In the genomic region with DNA sequence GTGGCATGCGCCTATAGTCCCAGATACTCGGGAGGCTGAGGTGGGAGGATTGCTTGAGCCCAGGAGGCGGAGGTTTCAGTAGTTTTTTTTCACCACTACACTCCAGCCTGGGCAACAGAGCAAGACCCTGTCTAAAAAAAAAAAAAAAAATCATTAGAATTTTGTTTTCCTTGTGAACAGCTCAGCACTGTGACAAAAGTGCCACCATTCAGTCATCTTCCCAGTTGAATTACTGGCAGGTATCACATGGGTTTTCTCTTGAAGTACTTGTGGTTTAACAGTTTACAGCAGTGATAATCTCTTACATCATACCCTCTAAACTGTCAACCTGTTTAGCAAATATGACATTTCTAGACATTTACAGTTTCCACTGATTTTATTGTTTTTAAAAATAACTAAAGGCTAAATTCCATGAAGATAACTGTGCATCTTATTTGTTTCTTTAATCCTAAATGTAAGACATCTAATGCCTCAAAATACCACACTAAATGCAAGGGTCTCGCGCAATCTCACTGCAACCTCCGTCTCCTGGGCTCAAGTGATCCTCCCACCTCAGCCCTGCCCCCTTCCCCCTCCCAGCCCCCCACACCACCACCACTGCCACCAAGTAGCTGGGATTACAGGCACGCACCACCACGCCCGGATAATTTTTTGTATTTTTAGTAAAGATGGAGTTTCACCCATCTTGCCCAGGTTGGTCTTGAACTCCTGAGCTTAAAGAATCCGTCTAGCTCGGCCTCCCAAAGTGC, we compare ENCODE assay signal across 16 cellular contexts. TPM values are rescaled to one million over a fixed set of nuclear protein-coding genes. Genes with fewer than 3 reads are reported as not detected.
DNase-seq lines count a peak whose midpoint lies in the region; ATAC-seq and TF ChIP-seq lines count a peak whose summit lies in the region.
"Had no signal": no experiment of that assay in that cellular context is flagged by ENCODE, and none has a peak within 500 bp of the region (broad histone marks: within the 10 kb centered on the region; RNA-seq: fewer than 3 reads in every experiment).

No MANE protein-coding gene starts in this region.

- ATAC-seq in activated CD4-positive, CD25-positive, alpha-beta regulatory T cell treated with anti-CD3 and anti-CD28 coated beads, Interleukin-2, amount 50 U/mL, for 24 hours, result peak; percentile 93 to 94
- ATAC-seq in activated CD8-positive, alpha-beta T cell treated with anti-CD3 and anti-CD28 coated beads for 36 hours, result peak; percentile 86
- ATAC-seq in natural killer cell treated with Interleukin-12 subunit alpha and Interleukin-12 subunit beta and Interleukin-15 and Interleukin-18, amount 100 ng/mL, for 72 hours, result peak; percentile 91 to 95
- ATAC-seq: A549; stimulated activated memory B cell treated with anti-CD40 and anti-IgM and Interleukin-4, amounts not matched to agents 10 μg/mL and 1 μg/mL and 100 μg/mL, for 72 hours had no signal

- 92 to 93% methylated on average over 11 of the region's 11 CpGs for WGBS in sigmoid colon, 2 donors

- CTCF ChIA-PET in activated CD8-positive, alpha-beta T cell treated with anti-CD3 and anti-CD28 coated beads for 36 hours (lab: Charles Lee), result interaction anchor here (0.9 to 1.4 kb wide), 2 partner anchors 14 to 213 kb away, joined by 3 to 5 read pairs; a partner anchor contains a TSS

- TF ChIP-seq CTCF in activated CD8-positive, alpha-beta T cell treated with anti-CD3 and anti-CD28 coated beads for 36 hours (IDR thresholded peaks at IDR 0.05), result no peak
- no peak for TF ChIP-seq CTCF in sigmoid colon (IDR thresholded peaks at IDR 0.05)
- no peak for TF ChIP-seq CTCF in HFFc6 (IDR thresholded peaks at IDR 0.05)
- TF ChIP-seq CTCF in GM10266 (IDR thresholded peaks at IDR 0.05; ENCODE audit: control insufficient read depth, insufficient read depth, low read depth, missing control alignments), result no peak

- no peak for TF ChIP-seq EP300 in sigmoid colon (IDR thresholded peaks at IDR 0.05)

- peaks cover 0 to 53% (median 23%) of the 10 kb centered on the region in 4 donors for H3K4me1 ChIP-seq in sigmoid colon
- H3K4me1 ChIP-seq: A549 had no signal

- no peak overlapping the region for H3K4me3 Mint-ChIP-seq in activated CD8-positive, alpha-beta T cell treated with anti-CD3 and anti-CD28 coated beads for 36 hours
- peak overlapping the region; percentile 52 for H3K4me3 Mint-ChIP-seq in natural killer cell treated with Interleukin-12 subunit alpha and Interleukin-12 subunit beta and Interleukin-15 and Interleukin-18, amount 100 ng/mL, for 72 hours
- no peak overlapping the region for H3K4me3 Mint-ChIP-seq in HFFc6
- H3K4me3 Mint-ChIP-seq: stimulated activated memory B cell treated with anti-CD40 and anti-IgM and Interleukin-4, amounts not matched to agents 10 μg/mL and 1 μg/mL and 100 μg/mL, for 72 hours had no signal

- intact Hi-C loops in activated CD8-positive, alpha-beta T cell treated with anti-CD3 and anti-CD28 coated beads for 36 hours (cut with micrococcal nuclease), result no loop called here
- intact Hi-C loops in sigmoid colon (cut with DNase I), result no loop called here

- peaks cover 46% of the 10 kb centered on the region for H3K4me1 Mint-ChIP-seq in activated CD8-positive, alpha-beta T cell treated with anti-CD3 and anti-CD28 coated beads for 36 hours (ENCODE audit: low read depth)
- peaks cover 38 to 48% of the 10 kb centered on the region in 2 donors for H3K4me1 Mint-ChIP-seq in natural killer cell treated with Interleukin-12 subunit alpha and Interleukin-12 subunit beta and Interleukin-15 and Interleukin-18, amount 100 ng/mL, for 72 hours (ENCODE audit: low read depth in 2 of 2)
- peaks cover 25% of the 10 kb centered on the region for H3K4me1 Mint-ChIP-seq in HFFc6 (ENCODE audit: low read depth)

- no peaks in the 10 kb centered on the region for H3K9me3 ChIP-seq in sigmoid colon
- H3K9me3 ChIP-seq: A549 had no signal

- TF ChIP-seq POLR2A in sigmoid colon (IDR thresholded peaks at IDR 0.05), result no peak

- H3K27ac Mint-ChIP-seq in activated CD8-positive, alpha-beta T cell treated with anti-CD3 and anti-CD28 coated beads for 36 hours, result peak overlapping the region; percentile 58
- H3K27ac Mint-ChIP-seq in natural killer cell treated with Interleukin-12 subunit alpha and Interleukin-12 subunit beta and Interleukin-15 and Interleukin-18, amount 100 ng/mL, for 72 hours, result peak overlapping the region; percentile 76 to 78
- H3K27ac Mint-ChIP-seq in HFFc6, result no peak overlapping the region
- H3K27ac Mint-ChIP-seq: stimulated activated memory B cell treated with anti-CD40 and anti-IgM and Interleukin-4, amounts not matched to agents 10 μg/mL and 1 μg/mL and 100 μg/mL, for 72 hours had no signal

- peaks cover 0 to 12% (median 0%) of the 10 kb centered on the region in 4 donors for H3K36me3 ChIP-seq in sigmoid colon

- POLR2A ChIA-PET in activated CD8-positive, alpha-beta T cell treated with anti-CD3 and anti-CD28 coated beads for 36 hours (lab: Charles Lee), result interaction anchor here (0.7 to 1.1 kb wide), 2 partner anchors 15 to 16 kb away, joined by 3 read pairs; no protein-coding TSS in a partner anchor

- no peak for DNase-seq in activated CD4-positive, CD25-positive, alpha-beta regulatory T cell treated with anti-CD3 and anti-CD28 coated beads, Interleukin-2, amount 50 U/mL, for 72 hours
- DNase-seq in M059J (ENCODE audit: low read depth) (peak; percentile 45), sigmoid colon (no peak), HFFc6 (no peak), GM10266 (ENCODE audit: extremely low spot score) (no peak)
- DNase-seq in activated CD8-positive, alpha-beta T cell treated with anti-CD3 and anti-CD28 coated beads for 36 hours, result no peak
- DNase-seq in natural killer cell treated with Interleukin-12 subunit alpha and Interleukin-12 subunit beta and Interleukin-15 and Interleukin-18, amount 100 ng/mL, for 72 hours (ENCODE audit: low spot score), result no peak
- DNase-seq: amniotic stem cell, head of caudate nucleus, islet precursor cell, midbrain, NCI-H524 had no signal

- H3K4me3 ChIP-seq in sigmoid colon, result no peak overlapping the region
- H3K4me3 ChIP-seq: A549 had no signal

- no peak overlapping the region for H3K27ac ChIP-seq in sigmoid colon
- H3K27ac ChIP-seq: A549, RWPE1 had no signal

- H3K27me3 ChIP-seq in sigmoid colon, result no peaks in the 10 kb centered on the region

- peaks cover 18% of the 10 kb centered on the region for H3K36me3 Mint-ChIP-seq in activated CD8-positive, alpha-beta T cell treated with anti-CD3 and anti-CD28 coated beads for 36 hours (ENCODE audit: low read depth)
- H3K36me3 Mint-ChIP-seq in natural killer cell treated with Interleukin-12 subunit alpha and Interleukin-12 subunit beta and Interleukin-15 and Interleukin-18, amount 100 ng/mL, for 72 hours, result peaks cover 5% of the 10 kb centered on the region
- peaks cover 12% of the 10 kb centered on the region; the same call in 1 of the 2 replicates for H3K36me3 Mint-ChIP-seq in HFFc6 (ENCODE audit: low read depth)

- H3K9me3 Mint-ChIP-seq in activated CD8-positive, alpha-beta T cell treated with anti-CD3 and anti-CD28 coated beads for 36 hours, result no peaks in the 10 kb centered on the region
- H3K9me3 Mint-ChIP-seq in natural killer cell treated with Interleukin-12 subunit alpha and Interleukin-12 subunit beta and Interleukin-15 and Interleukin-18, amount 100 ng/mL, for 72 hours, result no peaks in the 10 kb centered on the region
- no peaks in the 10 kb centered on the region for H3K9me3 Mint-ChIP-seq in HFFc6
- H3K9me3 Mint-ChIP-seq: stimulated activated memory B cell treated with anti-CD40 and anti-IgM and Interleukin-4, amounts not matched to agents 10 μg/mL and 1 μg/mL and 100 μg/mL, for 72 hours had no signal

- H3K27me3 Mint-ChIP-seq in activated CD8-positive, alpha-beta T cell treated with anti-CD3 and anti-CD28 coated beads for 36 hours, result no peaks in the 10 kb centered on the region
- no peaks in the 10 kb centered on the region for H3K27me3 Mint-ChIP-seq in natural killer cell treated with Interleukin-12 subunit alpha and Interleukin-12 subunit beta and Interleukin-15 and Interleukin-18, amount 100 ng/mL, for 72 hours
- H3K27me3 Mint-ChIP-seq in HFFc6 (ENCODE audit: insufficient read depth), result no peaks in the 10 kb centered on the region
- H3K27me3 Mint-ChIP-seq: stimulated activated memory B cell treated with anti-CD40 and anti-IgM and Interleukin-4, amounts not matched to agents 10 μg/mL and 1 μg/mL and 100 μg/mL, for 72 hours had no signal

RNA-seq across cellular contexts. Expression of a gene that starts 7.0 kb away (rescaled TPM):
- total RNA-seq in M059J (2014; rRNA removed; shearing (Covaris generic)), result 90.6 and 94.4 TPM in 2 replicates
- 10 to 100 TPM; 34.2 to 38.2 TPM for total RNA-seq in activated CD8-positive, alpha-beta T cell treated with anti-CD3 and anti-CD28 coated beads for 36 hours
- total RNA-seq in natural killer cell treated with Interleukin-12 subunit alpha and Interleukin-12 subunit beta and Interleukin-15 and Interleukin-18, amount 100 ng/mL, for 72 hours, result 10 to 100 TPM; 62.8 to 86.4 TPM
- total RNA-seq in sigmoid colon, result 10 to 100 TPM; 41.8 to 61.8 (median 48.6) TPM
- polyA plus RNA-seq in sigmoid colon, result 10 to 100 TPM; 24.0 to 45.3 (median 26.8) TPM
- 10 to 100 TPM; 70.7 to 89.8 (median 81.6) TPM for total RNA-seq in HFFc6 (2021; fragmentation: NEBNext Ultra II Directional; extraction: Animal tissue kit (Norgen Biotek cat#: 25700))
